11 cellular contexts compared by ENCODE assay signal in the genomic region with DNA sequence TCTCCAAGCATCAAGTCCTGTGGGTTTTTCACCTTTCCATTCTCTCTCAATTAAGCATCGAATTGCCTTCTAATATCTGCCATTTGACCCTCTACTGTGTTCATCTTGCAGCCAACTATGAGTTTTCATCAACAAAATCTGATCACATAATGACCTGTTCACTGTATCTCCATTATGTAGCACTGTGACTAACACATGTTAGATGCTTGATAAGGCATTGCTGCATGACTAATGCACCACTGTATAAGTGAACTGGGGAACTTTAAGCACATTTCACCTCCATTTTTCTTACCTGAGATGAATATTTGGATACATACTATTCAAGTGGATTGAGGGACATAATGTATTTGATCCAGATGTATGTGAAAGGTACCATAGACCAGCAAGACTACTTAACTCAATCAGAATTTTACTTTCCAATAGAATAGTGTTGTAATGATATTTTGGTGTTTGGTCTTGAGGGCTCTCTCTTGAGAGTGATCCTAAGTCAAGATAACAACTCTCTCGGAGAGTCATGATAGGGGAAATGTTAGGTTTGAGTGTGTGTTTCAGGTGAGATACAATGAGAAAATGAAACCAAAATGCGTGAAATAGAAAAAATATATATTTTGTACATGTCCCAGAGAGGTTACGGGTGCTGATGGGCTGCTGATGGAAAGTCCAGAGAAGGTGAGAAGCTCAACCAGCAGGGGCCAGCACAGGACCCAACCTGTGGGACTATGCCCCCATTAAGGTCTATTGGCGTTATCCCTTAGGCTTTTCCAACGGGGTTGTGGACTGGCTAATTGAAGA.
A peak's percentile ranks its signal among the peaks of the same experiment; 100 is the strongest.
DNase-seq lines count a peak whose midpoint lies in the region; ATAC-seq and TF ChIP-seq lines count a peak whose summit lies in the region.
"Had no signal": no experiment of that assay in that cellular context is flagged by ENCODE, and none has a peak within 500 bp of the region (broad histone marks: within the 10 kb centered on the region; RNA-seq: fewer than 3 reads in every experiment).

No MANE protein-coding gene starts in this region.

- no peaks in the 10 kb centered on the region for H3K9me3 ChIP-seq in CD4-positive, alpha-beta T cell (ENCODE audit: control insufficient read depth, low read length)
- H3K9me3 ChIP-seq in T-helper 17 cell (ENCODE audit: control insufficient read depth, low read length, poor library complexity, severe bottlenecking) = no peaks in the 10 kb centered on the region
- H3K9me3 ChIP-seq: SJSA1 had no signal

- CTCF ChIA-PET in CD4-positive, alpha-beta T cell (lab: Charles Lee) = no interaction called here

- intact Hi-C loops in CD4-positive, alpha-beta T cell (cut with DNase I, micrococcal nuclease) = loop anchor here in 1 of 2 experiments (10.0 kb wide), 1 partner anchor 64 kb away; a partner anchor contains a TSS

- peak overlapping the region; percentile 80 for H3K27ac Mint-ChIP-seq in CD4-positive, alpha-beta T cell
- peak overlapping the region; percentile 1 for H3K27ac Mint-ChIP-seq in T-helper 17 cell

- no peaks in the 10 kb centered on the region for H3K27me3 Mint-ChIP-seq in CD4-positive, alpha-beta T cell
- H3K27me3 Mint-ChIP-seq in T-helper 17 cell = no peaks in the 10 kb centered on the region

- H3K27me3 ChIP-seq in CD4-positive, alpha-beta T cell (ENCODE audit: control insufficient read depth, insufficient read depth, low read length) = no peaks in the 10 kb centered on the region
- H3K27me3 ChIP-seq: heart right ventricle, SJSA1 had no signal

- peaks cover 30% of the 10 kb centered on the region for H3K4me1 Mint-ChIP-seq in CD4-positive, alpha-beta T cell (ENCODE audit: low read depth)
- H3K4me1 Mint-ChIP-seq in T-helper 17 cell = peaks cover 14% of the 10 kb centered on the region

- H3K4me3 Mint-ChIP-seq in CD4-positive, alpha-beta T cell = no peak overlapping the region
- H3K4me3 Mint-ChIP-seq in T-helper 17 cell = no peak overlapping the region

- no peaks in the 10 kb centered on the region for H3K9me3 Mint-ChIP-seq in CD4-positive, alpha-beta T cell

- TF ChIP-seq CTCF in CD4-positive, alpha-beta T cell (IDR thresholded peaks at IDR 0.05) = no peak
- no peak for TF ChIP-seq CTCF in fibroblast of the aortic adventitia (IDR thresholded peaks at IDR 0.05; ENCODE audit: insufficient read depth, low read length)

- no peak overlapping the region for H3K27ac ChIP-seq in CD4-positive, alpha-beta T cell (ENCODE audit: low read depth, low read length)
- H3K27ac ChIP-seq: SJSA1 had no signal

- no peaks in the 10 kb centered on the region for H3K36me3 Mint-ChIP-seq in CD4-positive, alpha-beta T cell (ENCODE audit: low read depth)
- H3K36me3 Mint-ChIP-seq in T-helper 17 cell (ENCODE audit: low read depth) = peaks cover 3% of the 10 kb centered on the region

- no peak overlapping the region for H3K4me3 ChIP-seq in fibroblast of the aortic adventitia (ENCODE audit: low read depth, low read length)
- H3K4me3 ChIP-seq: heart right ventricle, SJSA1 had no signal

- POLR2A ChIA-PET in CD4-positive, alpha-beta T cell (lab: Charles Lee) = interaction anchor here (0.6 kb wide), 1 partner anchor 1930 kb away, joined by 5 read pairs; no protein-coding TSS in a partner anchor

- no peak for DNase-seq in CD4-positive, alpha-beta T cell
- DNase-seq in T-helper 17 cell = no peak
- DNase-seq in fibroblast of the aortic adventitia (ENCODE audit: low read depth) = peak; percentile 56
- no peak for DNase-seq in nucleus accumbens (lab: John Stamatoyannopoulos, UW)
- DNase-seq in left lobe of liver (ENCODE audit: low spot score) = no peak
- DNase-seq: heart right ventricle; NCI-H226; stimulated activated CD4-positive, alpha-beta T cell treated with anti-CD3 and anti-CD28 coated beads, Interleukin-12 subunit alpha, Interleukin-12 subunit beta, amount 100 ng/mL, for 4 hours had no signal

- no peak for ATAC-seq in CD4-positive, alpha-beta T cell (ENCODE audit: poor library complexity)
- ATAC-seq in GM18867 (IDR thresholded peaks at IDR 0.05; ENCODE audit: unreplicated experiment) = peak; percentile 49
- no peak for ATAC-seq in T-helper 17 cell
- ATAC-seq in GM19035 (IDR thresholded peaks at IDR 0.05; ENCODE audit: unreplicated experiment) = no peak
- ATAC-seq in left lobe of liver = no peak
